Comparison of ENCODE assay signal across 8 cellular contexts in genomic region chr19:52601974-52602366, GRCh38. TPM values are rescaled to one million over a fixed set of nuclear protein-coding genes. Genes with fewer than 3 reads are reported as not detected.
DNase-seq lines count a peak whose midpoint lies in the region; ATAC-seq and TF ChIP-seq lines count a peak whose summit lies in the region.
"Not testable (repeated sequence)": the region's sequence is repeated elsewhere in the genome, so short reads cannot be mapped to it uniquely, and the experiment has no call there.

No MANE protein-coding gene starts in this region.

- intact Hi-C loops in left lung (cut with DNase I); ovary (cut with DNase I): not testable (repeated sequence)

- TF ChIP-seq CTCF in Loucy (conservative IDR thresholded peaks at IDR 0.05; ENCODE audit: low read length) (peak; percentile 54), fibroblast of lung (conservative IDR thresholded peaks at IDR 0.05 in 1 of 2, IDR thresholded peaks at IDR 0.05 in 1 of 2; ENCODE audit: low read depth in 1 of 2, low read length in 2 of 2) (peak; percentile 6 to 18), tibial nerve (IDR thresholded peaks at IDR 0.05) (peak in 1 of 5 experiments; percentile 8)
- TF ChIP-seq CTCF in left lung (IDR thresholded peaks at IDR 0.05); ovary (IDR thresholded peaks at IDR 0.05): not testable (repeated sequence)

- not testable (repeated sequence) for H4K20me1 ChIP-seq in Loucy (ENCODE audit: insufficient read depth, low read length, poor library complexity, severe bottlenecking); fibroblast of lung (ENCODE audit: control insufficient read depth, extremely low read depth, insufficient read depth, low read length)

- H2AFZ ChIP-seq in Loucy (ENCODE audit: low read length) = peak overlapping the region; percentile 94; the same call in 1 of the 2 replicates
- H2AFZ ChIP-seq in fibroblast of lung (ENCODE audit: low read length) = not testable (repeated sequence)

- WGBS in ovary, 3 donors = 41 to 47% (median 44%) methylated on average over 3 of the region's 3 CpGs
- WGBS in tibial nerve, 2 donors = 42% methylated on average over 3 of the region's 3 CpGs

- not testable (repeated sequence) for TF ChIP-seq POLR2A in ovary (IDR thresholded peaks at IDR 0.05); tibial nerve (IDR thresholded peaks at IDR 0.05)

- H3K4me1 ChIP-seq in Loucy (ENCODE audit: insufficient read depth, low read length, poor library complexity, severe bottlenecking) (peaks cover 33% of the 10 kb centered on the region), left lung (peaks cover 0 to 16% of the 10 kb centered on the region in 2 donors), tibial nerve (peaks cover 0 to 19% (median 4%) of the 10 kb centered on the region in 4 donors)
- H3K4me1 ChIP-seq in adipocyte (ENCODE audit: control insufficient read depth, insufficient read depth, low read length); fibroblast of lung (ENCODE audit: control insufficient read depth, extremely low read depth, insufficient read depth, low read length); ovary (ENCODE audit: insufficient read depth): not testable (repeated sequence)

- not testable (repeated sequence) for H3F3A ChIP-seq in Loucy (ENCODE audit: low read depth)

- not testable (repeated sequence) for H3K9me2 ChIP-seq in Loucy (replicated peaks; ENCODE audit: low read depth, low read length)

- not testable (repeated sequence) for H3K27ac ChIP-seq in fibroblast of lung (ENCODE audit: insufficient read depth, low read length)
- peak overlapping the region in 1 of 2 donors; percentile 78 for H3K27ac ChIP-seq in left lung
- H3K27ac ChIP-seq in ovary = peak overlapping the region in 1 of 2 donors; percentile 55
- peak overlapping the region in 3 of 4 donors; percentile 75 to 87 (median 85) for H3K27ac ChIP-seq in tibial nerve

- H3K4me3 ChIP-seq in Loucy (ENCODE audit: low read length, poor library complexity, severe bottlenecking) (peak overlapping the region; percentile 86), adipocyte (ENCODE audit: low read length) (peak overlapping the region; percentile 85), fibroblast of lung (replicated peaks in 1 of 4; ENCODE audit: control extremely low read depth in 1 of 4, insufficient read depth in 1 of 4, low read depth in 3 of 4, low read length in 4 of 4) (peak overlapping the region; percentile 68 to 80 (median 72)), left lung (peak overlapping the region; percentile 56 to 75), ovary (peak overlapping the region; percentile 54), tibial nerve (peak overlapping the region; percentile 46 to 74 (median 65))

- ATAC-seq in SK-N-SH treated with all-trans-retinoic acid at 6 μM for 48 hours = peak; percentile 3; the same call in 2 of the 3 replicates
- ATAC-seq in left lung = not testable (repeated sequence)

- DNase-seq in DMS79 treated with DMSO at 0.1 percent for 48 hours (lab: John Stamatoyannopoulos, UW) (peak; percentile 8), adipocyte (ENCODE audit: low read depth) (peak; percentile 39), fibroblast of lung (ENCODE audit: low read depth in 2 of 2) (peak in 1 of 2 donors; percentile 3)
- not testable (repeated sequence) for DNase-seq in left lung; ovary; tibial nerve (ENCODE audit: low spot score in 2 of 2)

- H3K9me3 ChIP-seq in Loucy (ENCODE audit: insufficient read depth, low read depth, low read length); adipocyte (ENCODE audit: control insufficient read depth, low read length); fibroblast of lung (ENCODE audit: control insufficient read depth, insufficient read depth, low read depth, low read length); ovary: not testable (repeated sequence)
- H3K9me3 ChIP-seq in left lung (peaks cover 0 to 29% of the 10 kb centered on the region in 2 donors), tibial nerve (peaks cover 0 to 20% (median 0%) of the 10 kb centered on the region in 4 donors)

- not testable (repeated sequence) for TF ChIP-seq EP300 in ovary (IDR thresholded peaks at IDR 0.05); tibial nerve (IDR thresholded peaks at IDR 0.05)

- H3K4me2 ChIP-seq in Loucy (ENCODE audit: low read depth, low read length, poor library complexity, severe bottlenecking) (peak overlapping the region; percentile 96), fibroblast of lung (ENCODE audit: extremely low read depth, insufficient read depth, low read length) (peak overlapping the region; percentile 77)

- H3K27me3 ChIP-seq in Loucy (ENCODE audit: insufficient read depth, low read length, poor library complexity, severe bottlenecking); adipocyte (replicated peaks; ENCODE audit: control insufficient read depth, insufficient read depth, low read length); fibroblast of lung (ENCODE audit: control insufficient read depth, insufficient read depth, low read length); left lung; ovary; tibial nerve: not testable (repeated sequence)

- H3K79me2 ChIP-seq in Loucy (ENCODE audit: insufficient read depth, low read length) = peaks cover 23% of the 10 kb centered on the region
- H3K79me2 ChIP-seq in fibroblast of lung (ENCODE audit: control insufficient read depth, insufficient read depth, low read length) = not testable (repeated sequence)

- not testable (repeated sequence) for H3K36me3 ChIP-seq in Loucy (ENCODE audit: insufficient read depth, low read length); adipocyte (ENCODE audit: control insufficient read depth, insufficient read depth, low read length, severe bottlenecking); fibroblast of lung (ENCODE audit: control insufficient read depth, insufficient read depth, low read length); left lung; ovary
- peaks cover 0 to 17% (median 0%) of the 10 kb centered on the region in 3 donors for H3K36me3 ChIP-seq in tibial nerve

- H3K9ac ChIP-seq in Loucy (ENCODE audit: low read depth, low read length, poor library complexity, severe bottlenecking) (peak overlapping the region; percentile 75), adipocyte (ENCODE audit: low read length) (peak overlapping the region; percentile 74)
- H3K9ac ChIP-seq in fibroblast of lung (ENCODE audit: insufficient read depth, low read length) = not testable (repeated sequence)

RNA-seq across cellular contexts. Expression of gene ZNF701, which starts 31.9 kb away (rescaled TPM):
- total RNA-seq in fibroblast of lung (12.6 and 18.8 TPM in 2 replicates), left lung (10 to 100 TPM; 18.1 to 19.1 TPM), ovary (10 to 100 TPM in 6 of 7 donors, 1 to 10 TPM in 1; 9.2 to 21.7 (median 15.7) TPM), tibial nerve (10 to 100 TPM; 12.8 to 28.4 (median 17.9) TPM)
- polyA plus RNA-seq in fibroblast of lung (5.7 and 6.8 TPM in 2 replicates), ovary (1 to 10 TPM; 7.3 to 7.9 TPM)
- polyA plus RNA-seq in fibroblast of lung (2012) = 2.6 and 3.0 TPM in 2 replicates
- polyA minus RNA-seq in fibroblast of lung (ENCODE audit: low replicate concordance) = 5.4 and 10.9 TPM in 2 replicates

RNA-seq across cellular contexts. Expression of gene ZNF83, which starts 36.2 kb away (rescaled TPM):
- total RNA-seq in fibroblast of lung = 47.0 and 60.6 TPM in 2 replicates
- polyA plus RNA-seq in fibroblast of lung = 21.1 and 27.2 TPM in 2 replicates
- polyA plus RNA-seq in fibroblast of lung (2012) = 11.9 and 16.6 TPM in 2 replicates
- polyA minus RNA-seq in fibroblast of lung (ENCODE audit: low replicate concordance) = 6.2 and 11.7 TPM in 2 replicates
- total RNA-seq in left lung = 10 to 100 TPM; 44.0 to 44.1 TPM
- 10 to 100 TPM; 50.8 to 84.9 (median 59.0) TPM for total RNA-seq in ovary
- polyA plus RNA-seq in ovary = 10 to 100 TPM; 65.2 to 66.8 TPM
- 10 to 100 TPM; 73.4 to 92.6 (median 81.7) TPM for total RNA-seq in tibial nerve
